1 cellular context compared by ENCODE assay signal in genomic region chr5:96940586-96940985, GRCh38.
TF ChIP-seq lines count a peak whose summit lies in the region.

No MANE protein-coding gene starts in this region.

TF ChIP-seq in IMR-90, 13 proteins besides CTCF, POLR2A, EP300 and RAD21:
- TF ChIP-seq CHD1 (IDR thresholded peaks at IDR 0.05; ENCODE audit: low read depth, low read length) (no peak), MXI1 (IDR thresholded peaks at IDR 0.05; ENCODE audit: borderline replicate concordance, low read depth, low read length) (no peak), NFE2L2 (IDR thresholded peaks at IDR 0.05; ENCODE audit: low read depth, low read length) (no peak), ELK1 (IDR thresholded peaks at IDR 0.05; ENCODE audit: borderline replicate concordance, low read depth, low read length) (no peak), USF2 (IDR thresholded peaks at IDR 0.05; ENCODE audit: low read depth, low read length) (no peak), BHLHE40 (IDR thresholded peaks at IDR 0.05; ENCODE audit: low read depth, low read length) (no peak), MAZ (IDR thresholded peaks at IDR 0.05; ENCODE audit: borderline replicate concordance, low read depth, low read length) (no peak), RCOR1 (IDR thresholded peaks at IDR 0.05; ENCODE audit: insufficient replicate concordance, low read length) (no peak), CEBPB (IDR thresholded peaks at IDR 0.05; ENCODE audit: low read depth, low read length) (no peak), FOS (IDR thresholded peaks at IDR 0.05; ENCODE audit: low read depth, low read length) (no peak), MAFK (IDR thresholded peaks at IDR 0.05; ENCODE audit: low read depth, low read length) (no peak), RFX5 (IDR thresholded peaks at IDR 0.05; ENCODE audit: low read depth, low read length) (no peak), SMC3 (IDR thresholded peaks at IDR 0.05; ENCODE audit: low read depth, low read length) (no peak)
